27 cellular contexts compared by ENCODE assay signal in genomic region chr1:54928327-54928726, GRCh38. TPM values are rescaled to one million over a fixed set of nuclear protein-coding genes. Genes with fewer than 3 reads are reported as not detected.
DNase-seq lines count a peak whose midpoint lies in the region; ATAC-seq, FAIRE-seq and TF ChIP-seq lines count a peak whose summit lies in the region.
"Had no signal": no experiment of that assay in that cellular context is flagged by ENCODE, and none has a peak within 500 bp of the region (broad histone marks: within the 10 kb centered on the region; RNA-seq: fewer than 3 reads in every experiment).

No MANE protein-coding gene starts in this region.

- TF ChIP-seq EP300 in HepG2 (IDR thresholded peaks at IDR 0.05; ENCODE audit: low read depth in 2 of 2, low read length in 2 of 2) (no peak), HepG2 (CRISPR knock-in tag; IDR thresholded peaks at IDR 0.05; ENCODE audit: borderline replicate concordance) (no peak)

- POLR2A ChIA-PET in HepG2 (lab: Yijun Ruan, JAX), result interaction anchor here (1.2 to 4.1 kb wide), 2 partner anchors 41 to 43 kb away, joined by 3 to 17 read pairs; partner anchors contain the start of gene DHCR24

- H3K9ac ChIP-seq in HepG2 (ENCODE audit: insufficient read depth, low read depth, low read length), result no peak overlapping the region

- no peak overlapping the region for H3K4me2 ChIP-seq in HepG2 (ENCODE audit: low read depth, low read length)
- H3K4me2 ChIP-seq: A549 had no signal

- no peak for TF ChIP-seq CTCF in esophagus squamous epithelium (IDR thresholded peaks at IDR 0.05)
- no peak for TF ChIP-seq CTCF in HepG2 (CRISPR knock-in tag; IDR thresholded peaks at IDR 0.05)

- no peak for TF ChIP-seq RAD21 in HepG2 (CRISPR knock-in tag; IDR thresholded peaks at IDR 0.05)

- BruUV-seq in HepG2 (replicated peaks; lab: Mats Ljungman, UMichigan), result no TSS peak

- ATAC-seq in Right ventricle myocardium superior (ENCODE audit: poor library complexity) (peak; percentile 30), Right ventricle myocardium inferior (no peak), HepG2 (no peak), GM18870 (IDR thresholded peaks at IDR 0.05; ENCODE audit: unreplicated experiment) (no peak), HG03039 (IDR thresholded peaks at IDR 0.05; ENCODE audit: unreplicated experiment) (no peak)
- no peak for ATAC-seq in activated CD4-positive, CD25-positive, alpha-beta regulatory T cell treated with anti-CD3 and anti-CD28 coated beads, Interleukin-2, amount 50 U/mL, for 24 hours
- ATAC-seq: A549 had no signal

- intact Hi-C loops in Right ventricle myocardium superior (cut with DNase I) (no loop called here), Right ventricle myocardium inferior (cut with DNase I) (no loop called here), esophagus squamous epithelium (cut with DNase I) (no loop called here), HepG2 (cut with micrococcal nuclease; ENCODE audit: unreplicated experiment) (no loop called here)

- DNase-seq in Right ventricle myocardium superior (no peak), Right ventricle myocardium inferior (ENCODE audit: missing footprints) (no peak), esophagus squamous epithelium (lab: John Stamatoyannopoulos, UW) (no peak), HepG2 (ENCODE audit: low spot score) (no peak), globus pallidus (ENCODE audit: low spot score) (no peak)
- DNase-seq: activated CD4-positive, alpha-beta memory T cell treated with anti-CD3 and anti-CD28 coated beads, Interleukin-2, amount 10 ng/mL, durations not matched to agents 7 days and 5 days; activated CD4-positive, CD25-positive, alpha-beta regulatory T cell treated with anti-CD3 and anti-CD28 coated beads, Interleukin-2, amount 50 U/mL, for 72 hours; activated CD8-positive, alpha-beta memory T cell treated with anti-CD3 and anti-CD28 coated beads, Interleukin-2, amount 50 U/mL, for 48 hours; BE2C; dermis blood vessel endothelial cell; DMS53; IMR-90; NCI-H1092; NCI-H1694 treated with DMSO at 0.1 percent for 48 hours; NCI-H69; T-helper 1 cell; tibial artery had no signal

- H4K20me1 ChIP-seq in HepG2 (ENCODE audit: insufficient read depth, low read length), result no peaks in the 10 kb centered on the region

- no peak for TF ChIP-seq POLR2A in esophagus squamous epithelium (IDR thresholded peaks at IDR 0.05)
- no peak for TF ChIP-seq POLR2A in HepG2 (IDR thresholded peaks at IDR 0.05; ENCODE audit: insufficient read depth in 1 of 2, low read depth in 2 of 2, low read length in 2 of 2)

- no peak overlapping the region for H2AFZ ChIP-seq in HepG2 (ENCODE audit: low read length)

- CTCF ChIA-PET in HepG2 (lab: Yijun Ruan, JAX; ENCODE audit: low intra/inter-chr PET ratio, low total read pairs), result no interaction called here

- H3K36me3 ChIP-seq in esophagus squamous epithelium (no peaks in the 10 kb centered on the region), HepG2 (replicated peaks in 1 of 2; ENCODE audit: control insufficient read depth in 1 of 2, insufficient read depth in 2 of 2, low read length in 2 of 2) (no peaks in the 10 kb centered on the region)
- H3K36me3 ChIP-seq: BE2C, neutrophil, tibial artery had no signal

- FAIRE-seq in HepG2 (lab: Jason Lieb, UNC), result no peak
- FAIRE-seq: A549, astrocyte, endometrium, H54 had no signal

- H3K9me3 ChIP-seq in esophagus squamous epithelium, result no peaks in the 10 kb centered on the region
- no peaks in the 10 kb centered on the region for H3K9me3 ChIP-seq in HepG2 (ENCODE audit: low read length)
- H3K9me3 ChIP-seq: A549, BE2C, neutrophil, tibial artery had no signal

- H3K27me3 ChIP-seq in esophagus squamous epithelium (no peaks in the 10 kb centered on the region), HepG2 (ENCODE audit: control insufficient read depth in 1 of 2, insufficient read depth in 2 of 2, low read length in 2 of 2) (no peaks in the 10 kb centered on the region)
- H3K27me3 ChIP-seq: BE2C, neutrophil, tibial artery had no signal

- H3K4me1 ChIP-seq in esophagus squamous epithelium (peaks cover 5 to 61% (median 28%) of the 10 kb centered on the region in 3 donors), HepG2 (ENCODE audit: insufficient read depth, low read length) (peaks cover 43% of the 10 kb centered on the region)
- H3K4me1 ChIP-seq: A549, BE2C had no signal

- H3K4me3 ChIP-seq in esophagus squamous epithelium, result no peak overlapping the region
- no peak overlapping the region for H3K4me3 ChIP-seq in HepG2 (replicated peaks in 1 of 3; ENCODE audit: insufficient read depth in 1 of 3, low read depth in 2 of 3, low read length in 3 of 3)
- H3K4me3 ChIP-seq: A549, tibial artery had no signal

- H3K79me2 ChIP-seq in HepG2 (ENCODE audit: insufficient read depth, low read length), result no peaks in the 10 kb centered on the region

- 35 to 61% methylated on average over 2 of the region's 2 CpGs for WGBS in esophagus squamous epithelium, 2 donors
- WGBS in HepG2 (ENCODE audit: low lambda C conversion rate), result 50% methylated on average over 2 of the region's 2 CpGs

- peak overlapping the region; percentile 61 to 88 (median 84) for H3K27ac ChIP-seq in esophagus squamous epithelium
- H3K27ac ChIP-seq in HepG2 (ENCODE audit: extremely low read length, insufficient read depth, low read length), result no peak overlapping the region
- H3K27ac ChIP-seq: A549, neutrophil, tibial artery had no signal

- in situ Hi-C loops in HepG2 (cut with HindIII; ENCODE audit: extremely low pct_ligation_motif_present, low pct_unique_long_range_greater_than_20kb), result no loop called here

TF ChIP-seq in HepG2, 621 proteins besides CTCF, POLR2A, EP300 and RAD21:
- TF ChIP-seq ZBTB3 (CRISPR knock-in tag; IDR thresholded peaks at IDR 0.05; ENCODE audit: borderline replicate concordance, low read depth) (peak; percentile 43; the same call in 1 of the 2 replicates), FOSL2 (CRISPR knock-in tag; IDR thresholded peaks at IDR 0.05) (peak; percentile 50; the same call in 1 of the 2 replicates), SALL2 (CRISPR knock-in tag; IDR thresholded peaks at IDR 0.05) (no peak)

RNA-seq across cellular contexts. Expression of gene DHCR24, which starts 41.3 kb away (rescaled TPM):
- 9.4 TPM for total RNA-seq in Right ventricle myocardium superior
- total RNA-seq in Right ventricle myocardium inferior, result 12.0 TPM
- total RNA-seq in esophagus squamous epithelium, result 100 to 1,000 TPM; 285 to 499 (median 340) TPM
- total RNA-seq in HepG2 (2016; rRNA removed; fragmentation: Illumina TruSeq; extraction: Trizol), result 250 and 448 TPM in 2 replicates
- total RNA-seq in HepG2 (2016; cell fraction: cytosol; rRNA removed; fragmentation: Illumina TruSeq; extraction: Trizol; ENCODE audit: low read depth), result 49.9 and 51.0 TPM in 2 replicates
- 228 and 439 TPM in 2 replicates for total RNA-seq in HepG2 (2016; cell fraction: insoluble cytoplasmic fraction; rRNA removed; fragmentation: Illumina TruSeq; extraction: Trizol)
- 153 and 157 TPM in 2 replicates for total RNA-seq in HepG2 (2016; cell fraction: membrane; rRNA removed; fragmentation: Illumina TruSeq; extraction: Trizol)
- total RNA-seq in HepG2 (2016; cell fraction: nucleus; rRNA removed; fragmentation: Illumina TruSeq; extraction: Trizol), result 410 and 468 TPM in 2 replicates
- 374 and 484 TPM in 2 replicates for polyA plus RNA-seq in HepG2 (2011; rRNA removed)
- 348 and 453 TPM in 2 replicates for polyA plus RNA-seq in HepG2 (2011; cell fraction: cytosol; rRNA removed)
- 376 and 486 TPM in 2 replicates for polyA plus RNA-seq in HepG2 (2011; cell fraction: nucleus; rRNA removed)
- 453 and 672 TPM in 2 replicates for polyA plus RNA-seq in HepG2 (2012)
- 36.9 and 39.3 TPM in 2 replicates for polyA plus RNA-seq in HepG2 (2016; cell fraction: cytosol; fragmentation: Illumina TruSeq; extraction: Trizol; ENCODE audit: low read depth)
- polyA plus RNA-seq in HepG2 (2016; cell fraction: insoluble cytoplasmic fraction; fragmentation: Illumina TruSeq; extraction: Trizol; ENCODE audit: low read depth), result 202 and 215 TPM in 2 replicates
- 86.7 and 89.8 TPM in 2 replicates for polyA plus RNA-seq in HepG2 (2016; cell fraction: membrane; fragmentation: Illumina TruSeq; extraction: Trizol; ENCODE audit: low read depth)
- polyA plus RNA-seq in HepG2 (2016; cell fraction: nucleus; fragmentation: Illumina TruSeq; extraction: Trizol; ENCODE audit: insufficient read depth, low read depth), result 516 and 527 TPM in 2 replicates
- 777 and 2,246 TPM in 2 replicates for polyA minus RNA-seq in HepG2 (2011; rRNA and poly(A)+ RNA removed; ENCODE audit: low replicate concordance)
- 316 and 502 TPM in 2 replicates for polyA minus RNA-seq in HepG2 (2011; cell fraction: cytosol; rRNA and poly(A)+ RNA removed)
- 197 and 218 TPM in 2 replicates for polyA minus RNA-seq in HepG2 (2011; cell fraction: nucleus; rRNA and poly(A)+ RNA removed)

RNA-seq across cellular contexts. Expression of gene TMEM61, which starts 52.1 kb away (rescaled TPM):
- total RNA-seq in Right ventricle myocardium superior (0.27 TPM), Right ventricle myocardium inferior (not detected), esophagus squamous epithelium (1 to 10 TPM in 2 of 4 donors, under 1 TPM in 1, not detected in 1; 0.95 to 2.3 (median 1.0) TPM), HepG2 (2016; rRNA removed; fragmentation: Illumina TruSeq; extraction: Trizol) (not detected in 2 replicates)
- total RNA-seq in HepG2 (2016; cell fraction: cytosol; rRNA removed; fragmentation: Illumina TruSeq; extraction: Trizol; ENCODE audit: low read depth), result not detected in 2 replicates
- total RNA-seq in HepG2 (2016; cell fraction: insoluble cytoplasmic fraction; rRNA removed; fragmentation: Illumina TruSeq; extraction: Trizol), result not detected in 2 replicates
- not detected in 2 replicates for total RNA-seq in HepG2 (2016; cell fraction: membrane; rRNA removed; fragmentation: Illumina TruSeq; extraction: Trizol)
- total RNA-seq in HepG2 (2016; cell fraction: nucleus; rRNA removed; fragmentation: Illumina TruSeq; extraction: Trizol), result not detected in 2 replicates
- not detected in 2 replicates for polyA plus RNA-seq in HepG2 (2011; rRNA removed)
- 0.04 TPM in 1 of 2 replicates, not detected in the other for polyA plus RNA-seq in HepG2 (2011; cell fraction: cytosol; rRNA removed)
- polyA plus RNA-seq in HepG2 (2011; cell fraction: nucleus; rRNA removed), result not detected in 2 replicates
- not detected in 2 replicates for polyA plus RNA-seq in HepG2 (2012)
- not detected in 2 replicates for polyA plus RNA-seq in HepG2 (2016; cell fraction: cytosol; fragmentation: Illumina TruSeq; extraction: Trizol; ENCODE audit: low read depth)
- not detected in 2 replicates for polyA plus RNA-seq in HepG2 (2016; cell fraction: insoluble cytoplasmic fraction; fragmentation: Illumina TruSeq; extraction: Trizol; ENCODE audit: low read depth)
- polyA plus RNA-seq in HepG2 (2016; cell fraction: membrane; fragmentation: Illumina TruSeq; extraction: Trizol; ENCODE audit: low read depth), result not detected in 2 replicates
- not detected in 2 replicates for polyA plus RNA-seq in HepG2 (2016; cell fraction: nucleus; fragmentation: Illumina TruSeq; extraction: Trizol; ENCODE audit: insufficient read depth, low read depth)
- polyA minus RNA-seq in HepG2 (2011; rRNA and poly(A)+ RNA removed; ENCODE audit: low replicate concordance), result not detected in 2 replicates
- not detected in 2 replicates for polyA minus RNA-seq in HepG2 (2011; cell fraction: cytosol; rRNA and poly(A)+ RNA removed)
- not detected in 2 replicates for polyA minus RNA-seq in HepG2 (2011; cell fraction: nucleus; rRNA and poly(A)+ RNA removed)
- total RNA-seq: activated CD4-positive, alpha-beta memory T cell treated with anti-CD3 and anti-CD28 coated beads, Interleukin-2, amount 10 ng/mL, durations not matched to agents 7 days and 5 days; astrocyte; dermis blood vessel endothelial cell; G401; IMR-90; SK-MEL-5 had no signal
- polyA plus RNA-seq: IMR-90 had no signal
